ENCODE assay signal across 8 cellular contexts in genomic region chr1:223683586-223684487, GRCh38. TPM values are rescaled to one million over a fixed set of nuclear protein-coding genes. Genes with fewer than 3 reads are reported as not detected.
A peak's percentile ranks its signal among the peaks of the same experiment; 100 is the strongest.
DNase-seq lines count a peak whose midpoint lies in the region; ATAC-seq, FAIRE-seq and TF ChIP-seq lines count a peak whose summit lies in the region.

No MANE protein-coding gene starts in this region.

- FAIRE-seq in K562 (lab: Jason Lieb, UNC) (peak; percentile 84), kidney (lab: Jason Lieb, UNC) (no peak)

- TF ChIP-seq EP300 in K562 (IDR thresholded peaks at IDR 0.05; ENCODE audit: low read length): no peak

- intact Hi-C loops in K562 (cut with micrococcal nuclease) (loop anchor here (2.0 kb wide), 3 partner anchors 153 to 891 kb away; no protein-coding TSS in a partner anchor), kidney (cut with DNase I) (no loop called here)

- TF ChIP-seq POLR2A in K562 (conservative IDR thresholded peaks at IDR 0.05): no peak

- peaks cover 21 to 48% of the 10 kb centered on the region in 2 experiments for H3K27me3 ChIP-seq in K562 (ENCODE audit: control insufficient read depth in 2 of 2, insufficient read depth in 2 of 2, low read length in 2 of 2)

- TF ChIP-seq CTCF in K562 (IDR thresholded peaks at IDR 0.05 in 2 of 3, conservative IDR thresholded peaks at IDR 0.05 in 1 of 3; ENCODE audit: insufficient read depth in 2 of 3, low read depth in 1 of 3, low read length in 3 of 3) (peak; percentile 83 to 97 (median 89)), kidney (IDR thresholded peaks at IDR 0.05; ENCODE audit: borderline replicate concordance, extremely low read depth, insufficient read depth) (peak; percentile 77)

- H3K9me3 ChIP-seq in K562 (replicated peaks; ENCODE audit: control insufficient read depth, insufficient read depth, low read depth, low read length) (no peaks in the 10 kb centered on the region), kidney (ENCODE audit: control insufficient read depth in 1 of 2, low read length in 2 of 2) (no peaks in the 10 kb centered on the region)

- H3K27ac ChIP-seq in K562 (ENCODE audit: extremely low read depth, low read depth, low read length) (no peak overlapping the region), kidney (ENCODE audit: low read depth in 2 of 2, low read length in 2 of 2) (no peak overlapping the region)

- in situ Hi-C loops in K562 (cut with MboI): loop anchor here (25.0 kb wide), 1 partner anchor 547 kb away; the partner anchor contains the start of gene TLR5

- under 1% methylated on average over 9 of the region's 9 CpGs for WGBS in K562 (ENCODE audit: insufficient coverage, low coverage, missing lambda C conversion rate)

- peaks cover 7% of the 10 kb centered on the region; the same call in 1 of the 2 replicates for H4K20me1 ChIP-seq in K562 (replicated peaks; ENCODE audit: control insufficient read depth, insufficient read depth, low read length)

- H3K9ac ChIP-seq in K562 (ENCODE audit: insufficient read depth in 1 of 2, low read depth in 2 of 2, low read length in 2 of 2) (no peak overlapping the region), kidney (ENCODE audit: low read length in 2 of 2) (no peak overlapping the region)

- ATAC-seq in K562 (peak; percentile 87), HG02588 (IDR thresholded peaks at IDR 0.05; ENCODE audit: unreplicated experiment) (no peak)

- no peak overlapping the region for H2AFZ ChIP-seq in K562 (ENCODE audit: low read depth, low read length)

- peak; percentile 93 to 98 for TF ChIP-seq RAD21 in K562 (CRISPR knock-in tag; conservative IDR thresholded peaks at IDR 0.05 in 1 of 2, IDR thresholded peaks at IDR 0.05 in 1 of 2)

- POLR2A ChIA-PET in K562 (lab: Yijun Ruan, JAX): interaction anchor here (0.8 kb wide), 2 partner anchors 12 to 966 kb away, joined by 3 read pairs; no protein-coding TSS in a partner anchor

- CTCF ChIA-PET in K562 (lab: Yijun Ruan, JAX; ENCODE audit: low intra/inter-chr PET ratio): interaction anchor here (0.5 to 2.7 kb wide), 5 partner anchors 127 to 891 kb away, joined by 3 to 18 read pairs (median 4); no protein-coding TSS in a partner anchor

- H3K9me1 ChIP-seq in K562 (ENCODE audit: control insufficient read depth, insufficient read depth, low read length): no peaks in the 10 kb centered on the region

- H3K4me2 ChIP-seq in K562 (ENCODE audit: insufficient read depth, low read length): no peak overlapping the region

- H3K4me1 ChIP-seq in K562 (replicated peaks in 1 of 2; ENCODE audit: control insufficient read depth in 2 of 2, insufficient read depth in 2 of 2, low read length in 2 of 2) (no peaks in the 10 kb centered on the region; a peak in 2 of 5 replicates), kidney (ENCODE audit: control insufficient read depth in 1 of 2, insufficient read depth in 1 of 2, low read depth in 1 of 2, low read length in 2 of 2) (peaks cover 0 to 5% of the 10 kb centered on the region in 2 donors)

- no peak overlapping the region for H3K4me3 ChIP-seq in K562
- no peak overlapping the region for H3K4me3 ChIP-seq in kidney (ENCODE audit: low read length in 2 of 2)

- no peaks in the 10 kb centered on the region for H3K79me2 ChIP-seq in K562 (ENCODE audit: control insufficient read depth, insufficient read depth, low read length)

- H3K36me3 ChIP-seq in K562 (ENCODE audit: control insufficient read depth, insufficient read depth, low read length) (no peaks in the 10 kb centered on the region), kidney (ENCODE audit: control insufficient read depth in 1 of 2, insufficient read depth in 2 of 2, low read length in 2 of 2) (no peaks in the 10 kb centered on the region)

- DNase-seq in NCI-H187 (lab: John Stamatoyannopoulos, UW): peak; percentile 11 to 55
- no peak for DNase-seq in NCI-H187 treated with DMSO at 0.1 percent for 48 hours (lab: John Stamatoyannopoulos, UW)
- peak; percentile 87 for DNase-seq in NCI-H1105 treated with DMSO at 0.1 percent for 48 hours (lab: John Stamatoyannopoulos, UW)
- peak; percentile 68 for DNase-seq in SW480 (ENCODE audit: low spot score)
- DNase-seq in K562 (ENCODE audit: extremely low read depth in 1 of 4, low spot score in 3 of 4): peak; percentile 45 to 78 (median 59)
- DNase-seq in kidney: peak; percentile 54
- DNase-seq in stimulated activated CD4-positive, alpha-beta T cell treated with anti-CD3 and anti-CD28 coated beads, Interleukin-4, amount 100 ng/mL, for 48 hours (ENCODE audit: low read depth in 2 of 2): peak; percentile 34 to 41

- no TSS peak for BruUV-seq in K562 (replicated peaks; lab: Mats Ljungman, UMichigan)

TF ChIP-seq in K562, 482 proteins besides CTCF, POLR2A, EP300 and RAD21 (continues in another document):
- TF ChIP-seq IRF9 (tag; IDR thresholded peaks at IDR 0.05): no peak
- TF ChIP-seq ETV5 (CRISPR knock-in tag; IDR thresholded peaks at IDR 0.05; ENCODE audit: low read depth): no peak
- 0 out of 2 replicates have a peak, but pooled peaks have one; percentile 27 for TF ChIP-seq LCOR (CRISPR knock-in tag; IDR thresholded peaks at IDR 0.05)
- peak; percentile 23; the same call in 1 of the 2 replicates for TF ChIP-seq CTBP1 (IDR thresholded peaks at IDR 0.05; ENCODE audit: borderline replicate concordance)
- TF ChIP-seq ZNF175 (CRISPR knock-in tag; IDR thresholded peaks at IDR 0.05; ENCODE audit: low read depth): no peak
- TF ChIP-seq ASH1L (IDR thresholded peaks at IDR 0.05; ENCODE audit: borderline replicate concordance, low read depth, partially characterized antibody): no peak
- no peak for TF ChIP-seq ZNF436 (CRISPR knock-in tag; IDR thresholded peaks at IDR 0.05)
- peak in 1 of 2 experiments; percentile 40; a peak in 1 of 4 replicates for TF ChIP-seq RCOR1 (IDR thresholded peaks at IDR 0.05; ENCODE audit: borderline replicate concordance in 1 of 2, low read depth in 2 of 2, low read length in 2 of 2)
- no peak for TF ChIP-seq ZNF511 (CRISPR knock-in tag; IDR thresholded peaks at IDR 0.05)
- no peak for TF ChIP-seq CREM (IDR thresholded peaks at IDR 0.05; ENCODE audit: low read depth)
- TF ChIP-seq ELF2 (CRISPR knock-in tag; IDR thresholded peaks at IDR 0.05): 0 out of 2 replicates have a peak, but pooled peaks have one; percentile 28
- TF ChIP-seq XRCC4 (IDR thresholded peaks at IDR 0.05; ENCODE audit: extremely low read depth, insufficient read depth, insufficient read length): no peak
- no peak for TF ChIP-seq SOX6 (IDR thresholded peaks at IDR 0.05)

RNA-seq across cellular contexts. Expression of gene CAPN8, which starts 18.3 kb away (rescaled TPM):
- not detected in 2 replicates for total RNA-seq in K562 (2011; cell fraction: chromatin; rRNA removed; ENCODE audit: low replicate concordance)
- total RNA-seq in K562 (2011; cell fraction: nucleolus; rRNA removed): not detected in 2 replicates
- total RNA-seq in K562 (2011; cell fraction: nucleoplasm; rRNA removed): not detected in 2 replicates
- not detected in 2 replicates for total RNA-seq in K562 (2014; rRNA removed)
- total RNA-seq in K562 (2014; rRNA removed; fragmentation: Illumina TruSeq; extraction: Trizol): not detected in 2 replicates
- not detected in 2 replicates for total RNA-seq in K562 (2015; rRNA removed; fragmentation: Illumina TruSeq; extraction: Trizol)
- not detected in 2 replicates for total RNA-seq in K562 (2021)
- polyA plus RNA-seq in K562 (2011; rRNA removed): 0.06 TPM in 1 of 2 replicates, not detected in the other
- not detected in 2 replicates for polyA plus RNA-seq in K562 (2011; cell fraction: cytosol; rRNA removed)
- not detected in 2 replicates for polyA plus RNA-seq in K562 (2011; cell fraction: nucleus; rRNA removed)
- polyA plus RNA-seq in K562 (2012): not detected in 2 replicates
- not detected in 2 replicates for polyA plus RNA-seq in K562 (2014; fragmentation: Illumina TruSeq; extraction: Trizol)
- polyA plus RNA-seq in K562 (2014; fragmentation: Nextera tagmentation; extraction: Ambion mirVana): not detected
- polyA plus RNA-seq in K562 (2014; rRNA removed): not detected in 2 replicates
- not detected in 2 replicates for polyA minus RNA-seq in K562 (2011; rRNA and poly(A)+ RNA removed)
- not detected in 2 replicates for polyA minus RNA-seq in K562 (2011; cell fraction: cytosol; rRNA and poly(A)+ RNA removed)
- polyA minus RNA-seq in K562 (2011; cell fraction: nucleus; rRNA and poly(A)+ RNA removed): not detected in 2 replicates
- total RNA-seq in kidney: 56.1 TPM
- polyA plus RNA-seq in kidney (ENCODE audit: insufficient read depth, low read depth, low replicate concordance): 0.84 TPM

RNA-seq across cellular contexts. Expression of gene CAPN2, which starts 28.5 kb away (rescaled TPM):
- total RNA-seq in K562 (2011; cell fraction: chromatin; rRNA removed; ENCODE audit: low replicate concordance): 180 and 218 TPM in 2 replicates
- total RNA-seq in K562 (2011; cell fraction: nucleolus; rRNA removed): 119 and 120 TPM in 2 replicates
- 132 and 165 TPM in 2 replicates for total RNA-seq in K562 (2011; cell fraction: nucleoplasm; rRNA removed)
- 116 and 157 TPM in 2 replicates for total RNA-seq in K562 (2014; rRNA removed)
- total RNA-seq in K562 (2014; rRNA removed; fragmentation: Illumina TruSeq; extraction: Trizol): 80.4 and 84.2 TPM in 2 replicates
- 86.8 and 87.7 TPM in 2 replicates for total RNA-seq in K562 (2015; rRNA removed; fragmentation: Illumina TruSeq; extraction: Trizol)
- 94.8 and 101 TPM in 2 replicates for total RNA-seq in K562 (2021)
- polyA plus RNA-seq in K562 (2011; rRNA removed): 113 and 120 TPM in 2 replicates
- polyA plus RNA-seq in K562 (2011; cell fraction: cytosol; rRNA removed): 55.7 and 58.0 TPM in 2 replicates
- polyA plus RNA-seq in K562 (2011; cell fraction: nucleus; rRNA removed): 254 and 312 TPM in 2 replicates
- 81.1 and 119 TPM in 2 replicates for polyA plus RNA-seq in K562 (2012)
- polyA plus RNA-seq in K562 (2014; fragmentation: Illumina TruSeq; extraction: Trizol): 92.6 and 102 TPM in 2 replicates
- polyA plus RNA-seq in K562 (2014; fragmentation: Nextera tagmentation; extraction: Ambion mirVana): 10 to 100 TPM; 24.6 to 28.5 TPM
- polyA plus RNA-seq in K562 (2014; rRNA removed): 106 and 124 TPM in 2 replicates
- 114 and 116 TPM in 2 replicates for polyA minus RNA-seq in K562 (2011; rRNA and poly(A)+ RNA removed)
- 68.3 and 82.5 TPM in 2 replicates for polyA minus RNA-seq in K562 (2011; cell fraction: cytosol; rRNA and poly(A)+ RNA removed)
- 63.0 and 87.3 TPM in 2 replicates for polyA minus RNA-seq in K562 (2011; cell fraction: nucleus; rRNA and poly(A)+ RNA removed)
- total RNA-seq in kidney: 276 TPM
- 175 TPM for polyA plus RNA-seq in kidney (ENCODE audit: insufficient read depth, low read depth, low replicate concordance)

Comparison
In these comparisons a context has a peak if more than half of its experiments do, and no peak if none do; other contexts are left out.
1. RNA of gene CAPN8, which starts 18.3 kb away (total RNA-seq): 56.1 TPM in kidney (single experiment); not detected in K562; every median in the first group is over 10 times any median in the second.